Comparison of ENCODE assay signal across 1 cellular context in genomic region chr13:49586717-49587116, GRCh38.
TF ChIP-seq lines count a peak whose summit lies in the region.

No MANE protein-coding gene starts in this region.

TF ChIP-seq in SK-N-SH, 30 proteins besides CTCF, POLR2A, EP300 and RAD21 (continued from another document):
- TF ChIP-seq ZBTB33 (IDR thresholded peaks at IDR 0.05; ENCODE audit: borderline replicate concordance, low read depth) (no peak), NFIC (IDR thresholded peaks at IDR 0.05; ENCODE audit: borderline replicate concordance) (no peak), FOSL2 (IDR thresholded peaks at IDR 0.05; ENCODE audit: borderline replicate concordance, low read depth) (no peak), TCF12 (IDR thresholded peaks at IDR 0.05) (no peak), GABPA (IDR thresholded peaks at IDR 0.05; ENCODE audit: low read depth) (no peak)
